ENCODE assay signal across 18 cellular contexts in genomic region chr17:29847118-29847517, GRCh38.
"Had no signal": no experiment of that assay in that cellular context is flagged by ENCODE, and none has a peak within 500 bp of the region (broad histone marks: within the 10 kb centered on the region; RNA-seq: fewer than 3 reads in every experiment).

No MANE protein-coding gene starts in this region.

- H3K9me3 Mint-ChIP-seq: naive thymus-derived CD8-positive, alpha-beta T cell; stimulated activated effector memory CD8-positive, alpha-beta T cell treated with anti-CD3 and anti-CD28 coated beads, Interleukin-12 subunit alpha, Interleukin-12 subunit beta, amount 100 ng/mL, for 72 hours had no signal

- H3K4me1 ChIP-seq: suprapubic skin, tibial artery, vagina had no signal

- H3K9me3 ChIP-seq: gastrocnemius medialis, mucosa of descending colon, psoas muscle, suprapubic skin, tibial artery, upper lobe of right lung, vagina had no signal

- H3K4me3 ChIP-seq: gastrocnemius medialis, mucosa of descending colon, psoas muscle, smooth muscle cell, suprapubic skin, tibial artery, upper lobe of right lung, vagina had no signal

- H3K27ac ChIP-seq: gastrocnemius medialis, parathyroid adenoma, psoas muscle, suprapubic skin, tibial artery, upper lobe of right lung, vagina had no signal

- H3K4me3 Mint-ChIP-seq: naive thymus-derived CD8-positive, alpha-beta T cell; stimulated activated effector memory CD8-positive, alpha-beta T cell treated with anti-CD3 and anti-CD28 coated beads, Interleukin-12 subunit alpha, Interleukin-12 subunit beta, amount 100 ng/mL, for 72 hours had no signal

- H3K27ac Mint-ChIP-seq: naive thymus-derived CD8-positive, alpha-beta T cell; stimulated activated effector memory CD8-positive, alpha-beta T cell treated with anti-CD3 and anti-CD28 coated beads, Interleukin-12 subunit alpha, Interleukin-12 subunit beta, amount 100 ng/mL, for 72 hours had no signal

- H3K27me3 ChIP-seq: gastrocnemius medialis, suprapubic skin, tibial artery, upper lobe of right lung, vagina had no signal

- H2AFZ ChIP-seq: parathyroid adenoma had no signal

- H3K4me2 ChIP-seq: smooth muscle cell had no signal

- H3K79me2 ChIP-seq: parathyroid adenoma had no signal

- H3K36me3 ChIP-seq: gastrocnemius medialis, suprapubic skin, tibial artery, upper lobe of right lung, vagina had no signal

- ATAC-seq: esophagus mucosa; gastrocnemius medialis; left colon; mucosa of descending colon; naive thymus-derived CD8-positive, alpha-beta T cell; psoas muscle; stimulated activated effector memory CD8-positive, alpha-beta T cell treated with anti-CD3 and anti-CD28 coated beads, Interleukin-12 subunit alpha, Interleukin-12 subunit beta, amount 100 ng/mL, for 72 hours; stimulated activated naive CD8-positive, alpha-beta T cell treated with anti-CD3 and anti-CD28 coated beads, Interleukin-15, Interleukin-2, amounts not matched to agents 100 U/mL and 50 U/mL, for 24 hours; upper lobe of right lung had no signal

- H3K27me3 Mint-ChIP-seq: naive thymus-derived CD8-positive, alpha-beta T cell had no signal

- H3K9ac ChIP-seq: parathyroid adenoma had no signal

- H3K4me1 Mint-ChIP-seq: stimulated activated effector memory CD8-positive, alpha-beta T cell treated with anti-CD3 and anti-CD28 coated beads, Interleukin-12 subunit alpha, Interleukin-12 subunit beta, amount 100 ng/mL, for 72 hours had no signal

- H3K36me3 Mint-ChIP-seq: stimulated activated effector memory CD8-positive, alpha-beta T cell treated with anti-CD3 and anti-CD28 coated beads, Interleukin-12 subunit alpha, Interleukin-12 subunit beta, amount 100 ng/mL, for 72 hours had no signal

- DNase-seq: effector memory CD4-positive, alpha-beta T cell; gastrocnemius medialis; kidney; left colon; mucosa of descending colon; naive thymus-derived CD8-positive, alpha-beta T cell; psoas muscle; stimulated activated CD4-positive, alpha-beta T cell treated with anti-CD3 and anti-CD28 coated beads, Interleukin-4, amount 100 ng/mL, for 1 hour; stimulated activated CD8-positive, alpha-beta memory T cell treated with anti-CD3 and anti-CD28 coated beads, Interleukin-4, amount 100 ng/mL, for 48 hours; stimulated activated naive CD8-positive, alpha-beta T cell treated with anti-CD3 and anti-CD28 coated beads, Interleukin-15, Interleukin-2, amounts not matched to agents 100 U/mL and 50 U/mL, for 24 hours; tibial artery; upper lobe of right lung had no signal
